1 cellular context compared by ENCODE assay signal in the genomic region with DNA sequence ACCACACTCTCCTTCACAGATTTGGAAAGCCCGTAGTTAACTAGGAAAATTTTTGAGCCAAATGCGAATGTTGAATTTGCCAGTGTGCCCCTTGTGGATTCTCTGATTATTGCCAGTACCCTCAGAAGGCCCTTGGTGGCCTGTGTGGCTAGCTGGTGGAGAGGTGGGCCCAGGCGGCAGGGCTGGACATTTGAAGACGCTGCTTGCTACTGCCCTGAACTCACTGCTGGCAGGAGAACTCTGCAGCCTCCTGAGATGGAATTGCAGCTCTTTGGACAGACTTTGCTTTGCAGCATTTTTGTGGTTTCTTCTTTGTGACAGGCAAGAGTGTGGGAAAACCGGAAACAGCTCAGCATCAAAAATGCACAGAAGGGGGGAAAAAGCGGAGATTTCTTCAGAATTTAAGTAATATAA.
TF ChIP-seq lines count a peak whose summit lies in the region.

No MANE protein-coding gene starts in this region.

TF ChIP-seq in HCT116, 20 proteins besides CTCF, POLR2A, EP300 and RAD21 (continued from another document):
- TF ChIP-seq, protein P1, sequence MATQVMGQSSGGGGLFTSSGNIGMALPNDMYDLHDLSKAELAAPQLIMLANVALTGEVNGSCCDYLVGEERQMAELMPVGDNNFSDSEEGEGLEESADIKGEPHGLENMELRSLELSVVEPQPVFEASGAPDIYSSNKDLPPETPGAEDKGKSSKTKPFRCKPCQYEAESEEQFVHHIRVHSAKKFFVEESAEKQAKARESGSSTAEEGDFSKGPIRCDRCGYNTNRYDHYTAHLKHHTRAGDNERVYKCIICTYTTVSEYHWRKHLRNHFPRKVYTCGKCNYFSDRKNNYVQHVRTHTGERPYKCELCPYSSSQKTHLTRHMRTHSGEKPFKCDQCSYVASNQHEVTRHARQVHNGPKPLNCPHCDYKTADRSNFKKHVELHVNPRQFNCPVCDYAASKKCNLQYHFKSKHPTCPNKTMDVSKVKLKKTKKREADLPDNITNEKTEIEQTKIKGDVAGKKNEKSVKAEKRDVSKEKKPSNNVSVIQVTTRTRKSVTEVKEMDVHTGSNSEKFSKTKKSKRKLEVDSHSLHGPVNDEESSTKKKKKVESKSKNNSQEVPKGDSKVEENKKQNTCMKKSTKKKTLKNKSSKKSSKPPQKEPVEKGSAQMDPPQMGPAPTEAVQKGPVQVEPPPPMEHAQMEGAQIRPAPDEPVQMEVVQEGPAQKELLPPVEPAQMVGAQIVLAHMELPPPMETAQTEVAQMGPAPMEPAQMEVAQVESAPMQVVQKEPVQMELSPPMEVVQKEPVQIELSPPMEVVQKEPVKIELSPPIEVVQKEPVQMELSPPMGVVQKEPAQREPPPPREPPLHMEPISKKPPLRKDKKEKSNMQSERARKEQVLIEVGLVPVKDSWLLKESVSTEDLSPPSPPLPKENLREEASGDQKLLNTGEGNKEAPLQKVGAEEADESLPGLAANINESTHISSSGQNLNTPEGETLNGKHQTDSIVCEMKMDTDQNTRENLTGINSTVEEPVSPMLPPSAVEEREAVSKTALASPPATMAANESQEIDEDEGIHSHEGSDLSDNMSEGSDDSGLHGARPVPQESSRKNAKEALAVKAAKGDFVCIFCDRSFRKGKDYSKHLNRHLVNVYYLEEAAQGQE (IDR thresholded peaks at IDR 0.05; ENCODE audit: low read depth), result no peak
- TF ChIP-seq, protein P2, sequence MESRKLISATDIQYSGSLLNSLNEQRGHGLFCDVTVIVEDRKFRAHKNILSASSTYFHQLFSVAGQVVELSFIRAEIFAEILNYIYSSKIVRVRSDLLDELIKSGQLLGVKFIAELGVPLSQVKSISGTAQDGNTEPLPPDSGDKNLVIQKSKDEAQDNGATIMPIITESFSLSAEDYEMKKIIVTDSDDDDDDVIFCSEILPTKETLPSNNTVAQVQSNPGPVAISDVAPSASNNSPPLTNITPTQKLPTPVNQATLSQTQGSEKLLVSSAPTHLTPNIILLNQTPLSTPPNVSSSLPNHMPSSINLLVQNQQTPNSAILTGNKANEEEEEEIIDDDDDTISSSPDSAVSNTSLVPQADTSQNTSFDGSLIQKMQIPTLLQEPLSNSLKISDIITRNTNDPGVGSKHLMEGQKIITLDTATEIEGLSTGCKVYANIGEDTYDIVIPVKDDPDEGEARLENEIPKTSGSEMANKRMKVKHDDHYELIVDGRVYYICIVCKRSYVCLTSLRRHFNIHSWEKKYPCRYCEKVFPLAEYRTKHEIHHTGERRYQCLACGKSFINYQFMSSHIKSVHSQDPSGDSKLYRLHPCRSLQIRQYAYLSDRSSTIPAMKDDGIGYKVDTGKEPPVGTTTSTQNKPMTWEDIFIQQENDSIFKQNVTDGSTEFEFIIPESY (IDR thresholded peaks at IDR 0.05; ENCODE audit: extremely low read depth, insufficient replicate concordance, low read length), result no peak
- no peak for TF ChIP-seq CEBPB (IDR thresholded peaks at IDR 0.05; ENCODE audit: low read depth)
- no peak for TF ChIP-seq TCF7L2 (IDR thresholded peaks at IDR 0.05; ENCODE audit: borderline replicate concordance, extremely low read depth, insufficient read depth, insufficient read length)
- TF ChIP-seq POLR2AphosphoS5 (IDR thresholded peaks at IDR 0.05; ENCODE audit: low read depth, low read length), result no peak
- no peak for TF ChIP-seq CBX3 (IDR thresholded peaks at IDR 0.05; ENCODE audit: low read depth)
- no peak for TF ChIP-seq ZFX (IDR thresholded peaks at IDR 0.05)
TF ChIP-seq in HCT116: peak in this region for 0.
